In genomic region chr5:52801329-52801728, GRCh38 we compare ENCODE assay signal across 8 cellular contexts. TPM values are rescaled to one million over a fixed set of nuclear protein-coding genes. Genes with fewer than 3 reads are reported as not detected.
DNase-seq lines count a peak whose midpoint lies in the region; ATAC-seq and TF ChIP-seq lines count a peak whose summit lies in the region.

No MANE protein-coding gene starts in this region.

- H3K27me3 ChIP-seq in heart right ventricle = no peaks in the 10 kb centered on the region
- no peaks in the 10 kb centered on the region for H3K27me3 ChIP-seq in gastroesophageal sphincter

- TF ChIP-seq CTCF in heart right ventricle (IDR thresholded peaks at IDR 0.05) = no peak
- TF ChIP-seq CTCF in WI38 (IDR thresholded peaks at IDR 0.05; ENCODE audit: low read depth, low read length) = no peak
- TF ChIP-seq CTCF in gastroesophageal sphincter (IDR thresholded peaks at IDR 0.05) = no peak
- no peak for TF ChIP-seq CTCF in retinal pigment epithelial cell (conservative IDR thresholded peaks at IDR 0.05; ENCODE audit: low read depth, low read length)

- ATAC-seq in heart right ventricle = no peak
- ATAC-seq in Right ventricle myocardium inferior = no peak
- no peak for ATAC-seq in gastroesophageal sphincter
- no peak for ATAC-seq in GM19351 (IDR thresholded peaks at IDR 0.05; ENCODE audit: unreplicated experiment)
- no peak for ATAC-seq in HG03139 (IDR thresholded peaks at IDR 0.05; ENCODE audit: unreplicated experiment)

- H3K4me1 ChIP-seq in heart right ventricle = peaks cover 0 to 93% (median 76%) of the 10 kb centered on the region in 9 donors
- peaks cover 16 to 96% (median 29%) of the 10 kb centered on the region in 3 donors for H3K4me1 ChIP-seq in gastroesophageal sphincter

- intact Hi-C loops in heart right ventricle (cut with DNase I) (loop anchor here in 3 of 10 donors (2.0 to 10.0 kb wide), 4 partner anchors 39 to 303 kb away; partner anchors contain the start of gene MOCS2 (in 1 of the 3)), Right ventricle myocardium inferior (cut with DNase I) (no loop called here)

- no peak for TF ChIP-seq EP300 in gastroesophageal sphincter (IDR thresholded peaks at IDR 0.05)

- H3K36me3 ChIP-seq in heart right ventricle = peaks cover 0 to 49% (median 0%) of the 10 kb centered on the region in 9 donors
- peaks cover 0 to 8% of the 10 kb centered on the region in 2 donors for H3K36me3 ChIP-seq in gastroesophageal sphincter

- peak overlapping the region in 9 of 10 donors; percentile 81 to 97 (median 95) for H3K27ac ChIP-seq in heart right ventricle
- H3K27ac ChIP-seq in gastroesophageal sphincter = peak overlapping the region; percentile 77 to 96 (median 91)

- H3K4me3 ChIP-seq in heart right ventricle (peak overlapping the region; percentile 56 to 80 (median 68)), WI38 (ENCODE audit: low read depth, low read length) (peak overlapping the region; percentile 85), gastroesophageal sphincter (peak overlapping the region; percentile 51 to 64), retinal pigment epithelial cell (ENCODE audit: low read length) (peak overlapping the region; percentile 86)

- 16 to 19% methylated on average over 8 of the region's 8 CpGs for WGBS in heart right ventricle, 2 donors
- 2 to 27% methylated on average over 2 to 4 of the region's 8 CpGs for WGBS in gastroesophageal sphincter (ENCODE audit: low coverage in 1 of 2), 2 donors

- H3K9me3 ChIP-seq in heart right ventricle = no peaks in the 10 kb centered on the region
- H3K9me3 ChIP-seq in gastroesophageal sphincter = no peaks in the 10 kb centered on the region

- no peak for TF ChIP-seq POLR2A in gastroesophageal sphincter (IDR thresholded peaks at IDR 0.05)

- DNase-seq in heart right ventricle (no peak), Right ventricle myocardium inferior (ENCODE audit: missing footprints) (no peak), retinal pigment epithelial cell (ENCODE audit: low read depth) (no peak), NCI-H345 treated with DMSO at 0.1 percent for 48 hours (lab: John Stamatoyannopoulos, UW; ENCODE audit: unreplicated experiment) (no peak)

RNA-seq across cellular contexts. Expression of gene ITGA1, which starts 13.6 kb away (rescaled TPM):
- total RNA-seq in heart right ventricle (10 to 100 TPM; 17.7 to 48.2 (median 25.4) TPM), Right ventricle myocardium inferior (29.9 TPM), gastroesophageal sphincter (100 to 1,000 TPM; 219 to 326 (median 240) TPM)
- polyA plus RNA-seq in heart right ventricle = 10 to 100 TPM in 1 of 2 donors, 1 to 10 TPM in 1; 7.7 to 11.6 TPM

RNA-seq across cellular contexts. Expression of gene PELO, which starts 13.6 kb away (rescaled TPM):
- total RNA-seq in heart right ventricle = 10 to 100 TPM; 14.7 to 28.1 (median 22.2) TPM
- polyA plus RNA-seq in heart right ventricle = 10 to 100 TPM in 1 of 2 donors, 1 to 10 TPM in 1; 4.7 to 15.5 TPM
- total RNA-seq in Right ventricle myocardium inferior = 20.5 TPM
- total RNA-seq in gastroesophageal sphincter = 10 to 100 TPM; 49.4 to 78.0 (median 59.0) TPM
